33 cellular contexts compared by ENCODE assay signal in the genomic region with DNA sequence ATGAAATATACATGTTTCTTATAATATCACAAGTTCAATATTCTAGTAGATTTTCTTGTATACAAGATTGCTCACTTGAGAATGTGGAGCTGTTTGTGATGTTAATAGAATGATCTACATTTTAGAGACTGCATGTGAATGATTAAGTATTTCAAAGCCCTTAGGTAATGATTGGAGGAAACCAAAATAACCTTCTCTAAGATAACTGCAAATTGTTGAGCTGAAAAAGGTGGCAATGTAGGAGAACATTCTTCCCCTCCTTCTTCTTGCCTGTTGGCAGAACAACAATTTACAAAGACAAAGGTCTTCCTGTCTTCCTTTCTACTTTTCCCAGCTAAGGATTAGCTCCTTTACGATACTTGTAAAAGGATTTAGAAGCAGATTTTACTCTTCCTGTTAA. TPM values are rescaled to one million over a fixed set of nuclear protein-coding genes. Genes with fewer than 3 reads are reported as not detected.
"Had no signal": no experiment of that assay in that cellular context is flagged by ENCODE, and none has a peak within 500 bp of the region (broad histone marks: within the 10 kb centered on the region; RNA-seq: fewer than 3 reads in every experiment).

No MANE protein-coding gene starts in this region.

- H3K4me3 ChIP-seq: heart left ventricle, lower lobe of right lung, mucosa of descending colon, right lobe of liver, tibial artery had no signal

- H3K4me1 Mint-ChIP-seq: activated CD4-positive, alpha-beta T cell treated with anti-CD3 and anti-CD28 coated beads, Interleukin-2, amount 10 ng/mL, durations not matched to agents 7 days and 5 days; activated naive CD4-positive, alpha-beta T cell treated with anti-CD3 and anti-CD28 coated beads, Interleukin-2, amount 50 U/mL, for 24 hours; T-helper 17 cell had no signal

- H3K27me3 ChIP-seq: right lobe of liver, tibial artery had no signal

- H3K27ac Mint-ChIP-seq: activated CD4-positive, alpha-beta T cell treated with anti-CD3 and anti-CD28 coated beads, Interleukin-2, amount 10 ng/mL, durations not matched to agents 7 days and 5 days; activated CD8-positive, alpha-beta T cell treated with anti-CD3 and anti-CD28 coated beads for 36 hours; activated naive CD4-positive, alpha-beta T cell treated with anti-CD3 and anti-CD28 coated beads, Interleukin-2, amount 50 U/mL, for 24 hours; activated naive CD8-positive, alpha-beta T cell treated with anti-CD3 and anti-CD28 coated beads, Interleukin-2, amount 50 U/mL, for 24 hours; activated T-helper 2 cell treated with anti-CD3 and anti-CD28 coated beads, Interferon-gamma antibody, Interleukin-2, Interleukin-4, amounts not matched to agents 10 μg/mL and 5 μg/mL and 100 μg/mL, durations not matched to agents 14 hours and 24 hours and 36 hours; effector memory CD8-positive, alpha-beta T cell; natural killer cell treated with Interleukin-12 subunit alpha and Interleukin-12 subunit beta and Interleukin-15 and Interleukin-18, amount 100 ng/mL, for 72 hours; stimulated activated naive CD8-positive, alpha-beta T cell treated with anti-CD3 and anti-CD28 coated beads, Interleukin-15, Interleukin-2, amounts not matched to agents 100 ng/mL and 50 ng/mL, for 24 hours; T-helper 17 cell had no signal

- H3K9me3 ChIP-seq: left lung, lower lobe of right lung, mucosa of descending colon, right lobe of liver, tibial artery had no signal

- H3K4me1 ChIP-seq: right lobe of liver, tibial artery had no signal

- H3K27ac ChIP-seq: lower lobe of right lung, right lobe of liver, tibial artery, WERI-Rb-1 had no signal

- H3K36me3 Mint-ChIP-seq: activated naive CD4-positive, alpha-beta T cell treated with anti-CD3 and anti-CD28 coated beads, Interleukin-2, amount 50 U/mL, for 24 hours; natural killer cell treated with Interleukin-12 subunit alpha and Interleukin-12 subunit beta and Interleukin-15 and Interleukin-18, amount 100 ng/mL, for 72 hours had no signal

- DNase-seq: activated CD4-positive, alpha-beta T cell treated with anti-CD3 and anti-CD28 coated beads, Interleukin-2, amount 10 ng/mL, durations not matched to agents 7 days and 5 days; activated CD4-positive, CD25-positive, alpha-beta regulatory T cell treated with anti-CD3 and anti-CD28 coated beads, Interleukin-2, amount 50 U/mL, for 72 hours; activated CD8-positive, alpha-beta T cell treated with anti-CD3 and anti-CD28 coated beads for 36 hours; activated naive CD8-positive, alpha-beta T cell treated with anti-CD3 and anti-CD28 coated beads, Interleukin-2, amount 50 U/mL, for 24 hours; activated T-cell treated with anti-CD3 and anti-CD28 coated beads, Interleukin-2, amount 50 U/mL, for 48 hours; amygdala; caudate nucleus; cortex of kidney; effector memory CD8-positive, alpha-beta T cell; foreskin fibroblast; heart left ventricle; kidney glomerular epithelial cell; mucosa of descending colon; right lobe of liver; stimulated activated CD4-positive, alpha-beta T cell treated with anti-CD3 and anti-CD28 coated beads, Interleukin-12 subunit alpha, Interleukin-12 subunit beta, amount 100 ng/mL, for 4 hours; stimulated activated CD4-positive, alpha-beta T cell treated with anti-CD3 and anti-CD28 coated beads, Interleukin-4, amount 100 ng/mL, for 1 hour; T-helper 17 cell; T1000; tibial artery; WERI-Rb-1 had no signal

- H3K4me3 Mint-ChIP-seq: activated CD4-positive, alpha-beta T cell treated with anti-CD3 and anti-CD28 coated beads, Interleukin-2, amount 10 ng/mL, durations not matched to agents 7 days and 5 days; activated CD8-positive, alpha-beta T cell treated with anti-CD3 and anti-CD28 coated beads for 36 hours; activated naive CD4-positive, alpha-beta T cell treated with anti-CD3 and anti-CD28 coated beads, Interleukin-2, amount 50 U/mL, for 24 hours; activated naive CD8-positive, alpha-beta T cell treated with anti-CD3 and anti-CD28 coated beads, Interleukin-2, amount 50 U/mL, for 24 hours; effector memory CD8-positive, alpha-beta T cell; natural killer cell treated with Interleukin-12 subunit alpha and Interleukin-12 subunit beta and Interleukin-15 and Interleukin-18, amount 100 ng/mL, for 72 hours; stimulated activated naive CD8-positive, alpha-beta T cell treated with anti-CD3 and anti-CD28 coated beads, Interleukin-15, Interleukin-2, amounts not matched to agents 100 ng/mL and 50 ng/mL, for 24 hours; T-helper 17 cell had no signal

- H3K9me3 Mint-ChIP-seq: activated CD4-positive, alpha-beta T cell treated with anti-CD3 and anti-CD28 coated beads, Interleukin-2, amount 10 ng/mL, durations not matched to agents 7 days and 5 days; activated CD8-positive, alpha-beta T cell treated with anti-CD3 and anti-CD28 coated beads for 36 hours; activated naive CD4-positive, alpha-beta T cell treated with anti-CD3 and anti-CD28 coated beads, Interleukin-2, amount 50 U/mL, for 24 hours; activated naive CD8-positive, alpha-beta T cell treated with anti-CD3 and anti-CD28 coated beads, Interleukin-2, amount 50 U/mL, for 24 hours; activated T-helper 2 cell treated with anti-CD3 and anti-CD28 coated beads, Interferon-gamma antibody, Interleukin-2, Interleukin-4, amounts not matched to agents 10 μg/mL and 5 μg/mL and 100 μg/mL, durations not matched to agents 14 hours and 24 hours and 36 hours; effector memory CD8-positive, alpha-beta T cell; natural killer cell treated with Interleukin-12 subunit alpha and Interleukin-12 subunit beta and Interleukin-15 and Interleukin-18, amount 100 ng/mL, for 72 hours; stimulated activated naive CD8-positive, alpha-beta T cell treated with anti-CD3 and anti-CD28 coated beads, Interleukin-15, Interleukin-2, amounts not matched to agents 100 ng/mL and 50 ng/mL, for 24 hours had no signal

- H3K36me3 ChIP-seq: heart left ventricle, left lung, lower lobe of right lung, right lobe of liver, tibial artery, WERI-Rb-1 had no signal

- ATAC-seq: activated CD8-positive, alpha-beta T cell treated with anti-CD3 and anti-CD28 coated beads for 36 hours; activated naive CD8-positive, alpha-beta T cell treated with anti-CD3 and anti-CD28 coated beads, Interleukin-2, amount 50 U/mL, for 24 hours; effector memory CD8-positive, alpha-beta T cell; esophagus mucosa; mucosa of descending colon; natural killer cell treated with Interleukin-12 subunit alpha and Interleukin-12 subunit beta and Interleukin-15 and Interleukin-18, amount 100 ng/mL, for 72 hours; T-helper 17 cell had no signal

RNA-seq across cellular contexts. Expression of a gene that starts 2.0 kb away (rescaled TPM):
- total RNA-seq: activated CD4-positive, alpha-beta T cell treated with anti-CD3 and anti-CD28 coated beads, Interleukin-2, amount 10 ng/mL, durations not matched to agents 7 days and 5 days; activated CD8-positive, alpha-beta T cell treated with anti-CD3 and anti-CD28 coated beads for 36 hours; activated T-helper 2 cell treated with anti-CD3 and anti-CD28 coated beads, Interferon-gamma antibody, Interleukin-2, Interleukin-4, amounts not matched to agents 10 μg/mL and 5 μg/mL and 100 μg/mL, durations not matched to agents 14 hours and 24 hours and 36 hours; chondrocyte; esophagus mucosa; heart left ventricle; mesenteric fat pad; mucosa of descending colon; myocyte; natural killer cell treated with Interleukin-12 subunit alpha and Interleukin-12 subunit beta and Interleukin-15 and Interleukin-18, amount 100 ng/mL, for 72 hours; osteocyte; posterior vena cava; right lobe of liver; T-helper 17 cell; ureter had no signal
- polyA plus RNA-seq: heart left ventricle had no signal

RNA-seq across cellular contexts. Expression of a gene that starts 59.5 kb away (rescaled TPM):
- total RNA-seq: activated CD4-positive, alpha-beta T cell treated with anti-CD3 and anti-CD28 coated beads, Interleukin-2, amount 10 ng/mL, durations not matched to agents 7 days and 5 days; activated CD8-positive, alpha-beta T cell treated with anti-CD3 and anti-CD28 coated beads for 36 hours; activated T-helper 2 cell treated with anti-CD3 and anti-CD28 coated beads, Interferon-gamma antibody, Interleukin-2, Interleukin-4, amounts not matched to agents 10 μg/mL and 5 μg/mL and 100 μg/mL, durations not matched to agents 14 hours and 24 hours and 36 hours; chondrocyte; myocyte; natural killer cell treated with Interleukin-12 subunit alpha and Interleukin-12 subunit beta and Interleukin-15 and Interleukin-18, amount 100 ng/mL, for 72 hours; osteocyte; ureter had no signal
